8 cellular contexts compared by ENCODE assay signal in genomic region chr12:95547522-95548055, GRCh38. TPM values are rescaled to one million over a fixed set of nuclear protein-coding genes. Genes with fewer than 3 reads are reported as not detected.
A peak's percentile ranks its signal among the peaks of the same experiment; 100 is the strongest.
DNase-seq lines count a peak whose midpoint lies in the region; ATAC-seq, FAIRE-seq and TF ChIP-seq lines count a peak whose summit lies in the region.

No MANE protein-coding gene starts in this region.

- no peaks in the 10 kb centered on the region for H3K4me1 ChIP-seq in prostate gland (replicated peaks)

- H3K9me3 Mint-ChIP-seq in T-helper 1 cell treated with Interleukin-12 subunit alpha and Interleukin-12 subunit beta and Interleukin-4 antibody, amounts not matched to agents 30 μg/mL and 1 μg/mL, for 36 hours: peaks cover 6% of the 10 kb centered on the region

- peak overlapping the region; percentile 86 for H3K4me3 Mint-ChIP-seq in T-helper 1 cell treated with Interleukin-12 subunit alpha and Interleukin-12 subunit beta and Interleukin-4 antibody, amounts not matched to agents 30 μg/mL and 1 μg/mL, for 36 hours

- peaks cover 19% of the 10 kb centered on the region for H3K27me3 Mint-ChIP-seq in T-helper 1 cell treated with Interleukin-12 subunit alpha and Interleukin-12 subunit beta and Interleukin-4 antibody, amounts not matched to agents 30 μg/mL and 1 μg/mL, for 36 hours (ENCODE audit: low read depth)

- WGBS in prostate gland: 38% methylated on average over 9 of the region's 9 CpGs

- H3K4me1 Mint-ChIP-seq in T-helper 1 cell treated with Interleukin-12 subunit alpha and Interleukin-12 subunit beta and Interleukin-4 antibody, amounts not matched to agents 30 μg/mL and 1 μg/mL, for 36 hours (ENCODE audit: low read depth): peaks cover 34% of the 10 kb centered on the region

- ATAC-seq in HG03565 (IDR thresholded peaks at IDR 0.05; ENCODE audit: unreplicated experiment): no peak

- H3K9me3 ChIP-seq in prostate gland: no peaks in the 10 kb centered on the region

- H3K4me3 ChIP-seq in fibroblast of villous mesenchyme (ENCODE audit: low read depth, low read length) (peak overlapping the region; percentile 57), prostate gland (peak overlapping the region; percentile 60 to 70)

- peak overlapping the region; percentile 83 for H3K27ac Mint-ChIP-seq in T-helper 1 cell treated with Interleukin-12 subunit alpha and Interleukin-12 subunit beta and Interleukin-4 antibody, amounts not matched to agents 30 μg/mL and 1 μg/mL, for 36 hours

- no peaks in the 10 kb centered on the region for H3K27me3 ChIP-seq in prostate gland (replicated peaks; ENCODE audit: insufficient read depth)

- TF ChIP-seq CTCF in fibroblast of villous mesenchyme (IDR thresholded peaks at IDR 0.05; ENCODE audit: insufficient read depth, low read depth, low read length): no peak
- TF ChIP-seq CTCF in prostate gland (IDR thresholded peaks at IDR 0.05): no peak

- TF ChIP-seq POLR2A in prostate gland (IDR thresholded peaks at IDR 0.05): no peak

- peak; percentile 57 for FAIRE-seq in G401.6 (lab: Jason Lieb, UNC)

- H3K27ac ChIP-seq in prostate gland: peak overlapping the region in 1 of 2 donors; percentile 50

- DNase-seq in fibroblast of villous mesenchyme (ENCODE audit: low read depth): peak; percentile 63
- no peak for DNase-seq in prostate gland (ENCODE audit: low spot score)
- DNase-seq in pons (ENCODE audit: low spot score): no peak
- no peak for DNase-seq in NCI-H2196 treated with DMSO at 0.1 percent for 48 hours (lab: John Stamatoyannopoulos, UW; ENCODE audit: unreplicated experiment)
- no peak for DNase-seq in NCI-H1417 (lab: John Stamatoyannopoulos, UW)

- no peaks in the 10 kb centered on the region for H3K36me3 Mint-ChIP-seq in T-helper 1 cell treated with Interleukin-12 subunit alpha and Interleukin-12 subunit beta and Interleukin-4 antibody, amounts not matched to agents 30 μg/mL and 1 μg/mL, for 36 hours (ENCODE audit: low read depth)

- intact Hi-C loops in prostate gland (cut with DNase I): no loop called here

- H3K36me3 ChIP-seq in prostate gland: no peaks in the 10 kb centered on the region

RNA-seq across cellular contexts. Expression of gene USP44, which starts 3.7 kb away (rescaled TPM):
- 3.9 and 5.2 TPM in 2 replicates for total RNA-seq in fibroblast of villous mesenchyme
- total RNA-seq in prostate gland: 1 to 10 TPM; 2.8 to 3.1 TPM
